In the genomic region with DNA sequence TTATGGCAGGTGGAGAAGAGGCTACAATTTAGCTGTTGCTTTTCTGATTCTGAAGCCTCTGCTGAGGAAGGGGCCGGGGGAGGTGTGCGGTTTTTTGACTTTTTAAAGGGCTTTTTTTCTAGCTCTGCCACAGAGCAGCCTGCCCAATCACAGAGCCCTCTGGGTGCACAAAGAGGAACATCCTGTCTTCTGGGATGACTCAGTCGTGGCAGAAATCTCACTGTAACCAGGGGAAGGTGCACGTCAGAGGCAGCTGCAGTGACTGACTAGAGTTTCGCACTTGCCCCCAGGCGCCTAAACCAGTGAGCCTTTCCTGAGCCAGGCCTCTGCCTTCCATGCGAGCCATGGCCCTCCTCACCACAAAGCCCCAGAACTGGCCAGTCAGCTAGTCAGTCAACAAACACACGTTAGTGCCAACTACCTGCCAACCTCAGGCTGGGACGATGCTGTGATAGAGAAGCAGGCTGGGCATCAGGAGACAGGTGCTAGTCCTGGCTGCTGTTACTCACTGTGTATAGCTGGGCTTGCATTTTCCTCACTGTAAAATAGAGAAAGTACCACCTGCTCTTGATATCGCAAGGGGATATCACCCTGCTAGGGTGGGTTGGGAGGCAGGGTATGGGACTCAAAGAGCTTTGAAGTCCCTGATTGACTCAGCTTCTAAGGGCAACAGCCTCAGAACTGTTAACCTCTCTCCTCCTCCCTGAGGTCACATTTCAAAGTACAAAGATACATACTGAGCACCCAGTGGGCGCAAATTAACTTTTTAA, we compare ENCODE assay signal across 1 cellular context.
A peak's percentile ranks its signal among the peaks of the same experiment; 100 is the strongest.
TF ChIP-seq lines count a peak whose summit lies in the region.

No MANE protein-coding gene starts in this region.

TF ChIP-seq in H1, 55 proteins besides CTCF, POLR2A, EP300 and RAD21:
- 0 out of 2 replicates have a peak, but pooled peaks have one; percentile 35 for TF ChIP-seq TCF12 (IDR thresholded peaks at IDR 0.05; ENCODE audit: low read depth, low read length)
- TF ChIP-seq BCL11A (IDR thresholded peaks at IDR 0.05; ENCODE audit: low read depth in 2 of 2, low read length in 2 of 2) = no peak
- TF ChIP-seq SIN3A (conservative IDR thresholded peaks at IDR 0.05 in 1 of 2, IDR thresholded peaks at IDR 0.05 in 1 of 2; ENCODE audit: low read depth in 1 of 2, low read length in 2 of 2) = peak in 1 of 2 experiments; percentile 55; a peak in 2 of 4 replicates
